In the genomic region with DNA sequence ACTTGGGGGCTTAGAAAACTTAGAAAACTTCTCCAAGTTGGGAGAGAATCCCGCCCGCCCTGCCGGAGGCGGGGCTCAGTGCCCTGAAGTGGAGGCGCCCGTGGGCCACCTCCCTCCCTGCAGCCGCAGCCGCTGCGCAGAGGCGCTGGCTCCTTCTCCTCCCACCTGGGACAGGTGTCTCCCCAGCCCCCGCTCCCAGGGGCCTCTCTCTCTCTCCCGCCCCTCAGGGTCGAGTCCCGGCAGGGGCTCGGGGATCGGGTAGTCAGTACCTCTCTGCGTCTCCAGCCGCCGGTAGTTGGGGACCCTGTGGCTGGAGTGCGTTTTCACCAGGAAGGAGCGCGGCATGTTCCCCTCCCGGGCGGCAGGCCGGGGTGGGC, we compare ENCODE assay signal across 8 cellular contexts. TPM values are rescaled to one million over a fixed set of nuclear protein-coding genes. Genes with fewer than 3 reads are reported as not detected.
DNase-seq lines count a peak whose midpoint lies in the region; ATAC-seq and TF ChIP-seq lines count a peak whose summit lies in the region.

No MANE protein-coding gene starts in this region.

- H3K4me1 ChIP-seq in ascending aorta (peaks cover 7 to 13% of the 10 kb centered on the region in 2 donors), stomach (peaks cover 29 to 57% (median 49%) of the 10 kb centered on the region in 4 donors)

- 0 to 1% (median 1%) methylated on average over 7 to 25 of the region's 25 CpGs for WGBS in stomach, 5 donors

- no peaks in the 10 kb centered on the region for H3K27me3 ChIP-seq in CD4-positive, alpha-beta T cell (ENCODE audit: control insufficient read depth, insufficient read depth, low read length)
- peaks cover 19% of the 10 kb centered on the region for H3K27me3 ChIP-seq in ascending aorta
- H3K27me3 ChIP-seq in layer of hippocampus (ENCODE audit: control insufficient read depth, insufficient read depth, low read length) = peaks cover 24% of the 10 kb centered on the region
- peaks cover 5 to 90% (median 28%) of the 10 kb centered on the region in 3 donors for H3K27me3 ChIP-seq in stomach

- CTCF ChIA-PET in CD4-positive, alpha-beta T cell (lab: Charles Lee) = interaction anchor here (1.3 to 2.3 kb wide), 2 partner anchors 19 to 22 kb away, joined by 18 to 23 read pairs; a partner anchor contains a TSS

- peak; percentile 64 for ATAC-seq in CD4-positive, alpha-beta T cell (ENCODE audit: poor library complexity)
- peak; percentile 14 for ATAC-seq in GM21515 (IDR thresholded peaks at IDR 0.05; ENCODE audit: unreplicated experiment)

- no peaks in the 10 kb centered on the region for H3K27me3 Mint-ChIP-seq in CD4-positive, alpha-beta T cell

- no peaks in the 10 kb centered on the region for H3K9me3 Mint-ChIP-seq in CD4-positive, alpha-beta T cell

- H3K9me3 ChIP-seq in CD4-positive, alpha-beta T cell (ENCODE audit: control insufficient read depth, low read length) = no peaks in the 10 kb centered on the region
- no peaks in the 10 kb centered on the region for H3K9me3 ChIP-seq in ascending aorta
- H3K9me3 ChIP-seq in stomach = no peaks in the 10 kb centered on the region

- POLR2A ChIA-PET in CD4-positive, alpha-beta T cell (lab: Charles Lee) = interaction anchor here (1.1 to 4.7 kb wide), 2 partner anchors 17 to 35 kb away, joined by 3 to 71 read pairs; a partner anchor contains a TSS

- H3K36me3 Mint-ChIP-seq in CD4-positive, alpha-beta T cell (ENCODE audit: low read depth) = peaks cover 10% of the 10 kb centered on the region

- peak overlapping the region; percentile 53 for H3K27ac ChIP-seq in CD4-positive, alpha-beta T cell (ENCODE audit: low read depth, low read length)
- H3K27ac ChIP-seq in ascending aorta = no peak overlapping the region
- H3K27ac ChIP-seq in layer of hippocampus (ENCODE audit: low read depth, low read length) = peak overlapping the region; percentile 46
- peak overlapping the region; percentile 74 to 84 (median 81) for H3K27ac ChIP-seq in stomach

- peak overlapping the region; percentile 87 for H3K4me3 Mint-ChIP-seq in CD4-positive, alpha-beta T cell

- TF ChIP-seq CTCF in CD4-positive, alpha-beta T cell (IDR thresholded peaks at IDR 0.05) = no peak
- no peak for TF ChIP-seq CTCF in NB4 (IDR thresholded peaks at IDR 0.05; ENCODE audit: low read depth, low read length)
- TF ChIP-seq CTCF in ascending aorta (IDR thresholded peaks at IDR 0.05) = no peak
- no peak for TF ChIP-seq CTCF in stomach (IDR thresholded peaks at IDR 0.05)

- peak overlapping the region; percentile 80 for H3K27ac Mint-ChIP-seq in CD4-positive, alpha-beta T cell

- intact Hi-C loops in CD4-positive, alpha-beta T cell (cut with DNase I, micrococcal nuclease) = loop anchor here (1.0 to 5.0 kb wide), 5 partner anchors 14 to 234 kb away; a partner anchor contains a TSS
- intact Hi-C loops in ascending aorta (cut with DNase I) (no loop called here), stomach (cut with DNase I; ENCODE audit: low total_unique reads) (no loop called here)

- peaks cover 58% of the 10 kb centered on the region for H3K4me1 Mint-ChIP-seq in CD4-positive, alpha-beta T cell (ENCODE audit: low read depth)

- H3K36me3 ChIP-seq in ascending aorta (no peaks in the 10 kb centered on the region), stomach (no peaks in the 10 kb centered on the region)

- H3K4me3 ChIP-seq in NB4 (ENCODE audit: low read depth, low read length) (peak overlapping the region; percentile 75), ascending aorta (peak overlapping the region; percentile 42 to 60), stomach (peak overlapping the region; percentile 55 to 70 (median 58))

- TF ChIP-seq EP300 in stomach (IDR thresholded peaks at IDR 0.05) = no peak

- DNase-seq in CD4-positive, alpha-beta T cell = peak in 7 of 10 experiments; percentile 33 to 58 (median 42)
- no peak for DNase-seq in NB4 (ENCODE audit: low read depth)
- no peak for DNase-seq in ascending aorta (ENCODE audit: low spot score in 2 of 2)
- DNase-seq in stomach = peak; percentile 59
- DNase-seq in KG1 (lab: John Stamatoyannopoulos, UW) = no peak
- no peak for DNase-seq in NCI-H524 treated with DMSO at 0.1 percent for 48 hours (lab: John Stamatoyannopoulos, UW)

- TF ChIP-seq POLR2A in NB4 (IDR thresholded peaks at IDR 0.05; ENCODE audit: extremely low read depth, insufficient read length) (no peak), stomach (IDR thresholded peaks at IDR 0.05) (no peak)

RNA-seq across cellular contexts. Expression of a gene that starts 0.3 kb away (rescaled TPM):
- total RNA-seq in CD4-positive, alpha-beta T cell = 1 to 10 TPM; 3.0 to 3.5 TPM
- not detected for total RNA-seq in ascending aorta
- 1 to 10 TPM in 1 of 5 donors, under 1 TPM in 1, not detected in 3; 0.55 to 2.6 TPM for total RNA-seq in stomach
- 1 to 10 TPM; 1.0 to 4.2 (median 1.5) TPM for polyA plus RNA-seq in stomach

RNA-seq across cellular contexts. Expression of a gene that starts 20.2 kb away (rescaled TPM):
- total RNA-seq in CD4-positive, alpha-beta T cell = 100 to 1,000 TPM; 334 to 355 TPM
- total RNA-seq in ascending aorta (44.3 TPM), stomach (10 to 100 TPM in 4 of 5 donors, 1 to 10 TPM in 1; 8.8 to 31.9 (median 14.6) TPM)
- 10 to 100 TPM; 11.5 to 20.6 (median 13.1) TPM for polyA plus RNA-seq in stomach

RNA-seq across cellular contexts. Expression of a gene that starts 20.3 kb away (rescaled TPM):
- total RNA-seq in CD4-positive, alpha-beta T cell = 10 to 100 TPM; 39.3 to 44.0 TPM
- 4.2 TPM for total RNA-seq in ascending aorta
- total RNA-seq in stomach = 10 to 100 TPM in 3 of 5 donors, 1 to 10 TPM in 2; 1.8 to 53.3 (median 11.2) TPM
- 10 to 100 TPM; 13.4 to 21.6 (median 16.1) TPM for polyA plus RNA-seq in stomach

RNA-seq across cellular contexts. Expression of a gene that starts 23.2 kb away (rescaled TPM):
- 10 to 100 TPM; 74.2 to 76.9 TPM for total RNA-seq in CD4-positive, alpha-beta T cell
- total RNA-seq in ascending aorta (72.9 TPM), stomach (100 to 1,000 TPM in 1 of 5 donors, 10 to 100 TPM in 3, 1 to 10 TPM in 1; 7.1 to 302 (median 32.6) TPM)
- polyA plus RNA-seq in stomach = 10 to 100 TPM; 56.8 to 73.7 (median 58.8) TPM

RNA-seq across cellular contexts. Expression of a gene that starts 35.2 kb away (rescaled TPM):
- 100 to 1,000 TPM; 292 to 294 TPM for total RNA-seq in CD4-positive, alpha-beta T cell
- total RNA-seq in ascending aorta (361 TPM), stomach (100 to 1,000 TPM in 3 of 5 donors, 10 to 100 TPM in 2; 21.0 to 480 (median 175) TPM)
- 100 to 1,000 TPM in 2 of 3 donors, 10 to 100 TPM in 1; 57.1 to 165 (median 159) TPM for polyA plus RNA-seq in stomach

Comparison
In these comparisons a context has a peak if more than half of its experiments do, and no peak if none do; other contexts are left out.
1. DNase-seq: peak in CD4-positive, alpha-beta T cell (7 of 10) and stomach (single experiment); none in NB4 (single experiment), ascending aorta (0 of 2), KG1 (single experiment) and NCI-H524 treated with DMSO at 0.1 percent for 48 hours (single experiment).
2. H3K27ac ChIP-seq: peak in CD4-positive, alpha-beta T cell (single experiment), layer of hippocampus (single experiment) and stomach (5 of 5); none in ascending aorta (0 of 2).
3. intact Hi-C loops: an anchor here in CD4-positive, alpha-beta T cell (1.0 to 5.0 kb wide); none called in ascending aorta and stomach.
4. Peak in every context shown above with its lines, with median percentiles within 50 percentile points of each other: H3K4me3 ChIP-seq.